In the genomic region with DNA sequence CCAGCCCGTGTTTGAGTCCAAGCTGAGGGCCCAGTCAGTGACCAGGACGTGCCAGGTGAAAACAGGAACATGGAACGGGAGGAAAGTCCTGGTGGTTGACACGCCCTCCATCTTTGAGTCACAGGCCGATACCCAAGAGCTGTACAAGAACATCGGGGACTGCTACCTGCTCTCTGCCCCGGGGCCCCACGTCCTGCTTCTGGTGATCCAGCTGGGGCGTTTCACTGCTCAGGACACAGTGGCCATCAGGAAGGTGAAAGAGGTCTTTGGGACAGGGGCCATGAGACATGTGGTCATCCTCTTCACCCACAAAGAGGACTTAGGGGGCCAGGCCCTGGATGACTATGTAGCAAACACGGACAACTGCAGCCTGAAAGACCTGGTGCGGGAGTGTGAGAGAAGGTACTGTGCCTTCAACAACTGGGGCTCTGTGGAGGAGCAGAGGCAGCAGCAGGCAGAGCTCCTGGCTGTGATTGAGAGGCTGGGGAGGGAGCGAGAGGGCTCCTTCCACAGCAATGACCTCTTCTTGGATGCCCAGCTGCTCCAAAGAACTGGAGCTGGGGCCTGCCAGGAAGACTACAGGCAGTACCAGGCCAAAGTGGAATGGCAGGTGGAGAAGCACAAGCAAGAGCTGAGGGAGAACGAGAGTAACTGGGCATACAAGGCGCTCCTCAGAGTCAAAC, we compare ENCODE assay signal across 1 cellular context.
TF ChIP-seq lines count a peak whose summit lies in the region.

No MANE protein-coding gene starts in this region.

TF ChIP-seq in GM12878, 131 proteins besides CTCF, POLR2A, EP300 and RAD21:
- TF ChIP-seq EZH2 (IDR thresholded peaks at IDR 0.05; ENCODE audit: borderline replicate concordance, control insufficient read depth, low read depth, low read length): no peak
- no peak for TF ChIP-seq FOS (IDR thresholded peaks at IDR 0.05; ENCODE audit: borderline replicate concordance, extremely low read depth, insufficient read length)
- no peak for TF ChIP-seq SUPT20H (IDR thresholded peaks at IDR 0.05; ENCODE audit: borderline replicate concordance, control insufficient read depth, low read depth, low read length)
- TF ChIP-seq HDAC2 (IDR thresholded peaks at IDR 0.05): no peak
- no peak for TF ChIP-seq CBFB (IDR thresholded peaks at IDR 0.05; ENCODE audit: low read depth)
- TF ChIP-seq GABPA (IDR thresholded peaks at IDR 0.05; ENCODE audit: low read depth): no peak
- no peak for TF ChIP-seq RB1 (IDR thresholded peaks at IDR 0.05; ENCODE audit: borderline replicate concordance)
- no peak for TF ChIP-seq TCF3 (IDR thresholded peaks at IDR 0.05; ENCODE audit: borderline replicate concordance, insufficient read depth, low read depth, low read length)
- TF ChIP-seq STAT3 (IDR thresholded peaks at IDR 0.05; ENCODE audit: low read depth, low read length): no peak
- TF ChIP-seq MEF2A (IDR thresholded peaks at IDR 0.05; ENCODE audit: insufficient read depth, low read depth, low read length): no peak
- TF ChIP-seq, protein P1, sequence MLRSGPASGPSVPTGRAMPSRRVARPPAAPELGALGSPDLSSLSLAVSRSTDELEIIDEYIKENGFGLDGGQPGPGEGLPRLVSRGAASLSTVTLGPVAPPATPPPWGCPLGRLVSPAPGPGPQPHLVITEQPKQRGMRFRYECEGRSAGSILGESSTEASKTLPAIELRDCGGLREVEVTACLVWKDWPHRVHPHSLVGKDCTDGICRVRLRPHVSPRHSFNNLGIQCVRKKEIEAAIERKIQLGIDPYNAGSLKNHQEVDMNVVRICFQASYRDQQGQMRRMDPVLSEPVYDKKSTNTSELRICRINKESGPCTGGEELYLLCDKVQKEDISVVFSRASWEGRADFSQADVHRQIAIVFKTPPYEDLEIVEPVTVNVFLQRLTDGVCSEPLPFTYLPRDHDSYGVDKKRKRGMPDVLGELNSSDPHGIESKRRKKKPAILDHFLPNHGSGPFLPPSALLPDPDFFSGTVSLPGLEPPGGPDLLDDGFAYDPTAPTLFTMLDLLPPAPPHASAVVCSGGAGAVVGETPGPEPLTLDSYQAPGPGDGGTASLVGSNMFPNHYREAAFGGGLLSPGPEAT (IDR thresholded peaks at IDR 0.05; ENCODE audit: low read depth): no peak
- TF ChIP-seq, protein P2, sequence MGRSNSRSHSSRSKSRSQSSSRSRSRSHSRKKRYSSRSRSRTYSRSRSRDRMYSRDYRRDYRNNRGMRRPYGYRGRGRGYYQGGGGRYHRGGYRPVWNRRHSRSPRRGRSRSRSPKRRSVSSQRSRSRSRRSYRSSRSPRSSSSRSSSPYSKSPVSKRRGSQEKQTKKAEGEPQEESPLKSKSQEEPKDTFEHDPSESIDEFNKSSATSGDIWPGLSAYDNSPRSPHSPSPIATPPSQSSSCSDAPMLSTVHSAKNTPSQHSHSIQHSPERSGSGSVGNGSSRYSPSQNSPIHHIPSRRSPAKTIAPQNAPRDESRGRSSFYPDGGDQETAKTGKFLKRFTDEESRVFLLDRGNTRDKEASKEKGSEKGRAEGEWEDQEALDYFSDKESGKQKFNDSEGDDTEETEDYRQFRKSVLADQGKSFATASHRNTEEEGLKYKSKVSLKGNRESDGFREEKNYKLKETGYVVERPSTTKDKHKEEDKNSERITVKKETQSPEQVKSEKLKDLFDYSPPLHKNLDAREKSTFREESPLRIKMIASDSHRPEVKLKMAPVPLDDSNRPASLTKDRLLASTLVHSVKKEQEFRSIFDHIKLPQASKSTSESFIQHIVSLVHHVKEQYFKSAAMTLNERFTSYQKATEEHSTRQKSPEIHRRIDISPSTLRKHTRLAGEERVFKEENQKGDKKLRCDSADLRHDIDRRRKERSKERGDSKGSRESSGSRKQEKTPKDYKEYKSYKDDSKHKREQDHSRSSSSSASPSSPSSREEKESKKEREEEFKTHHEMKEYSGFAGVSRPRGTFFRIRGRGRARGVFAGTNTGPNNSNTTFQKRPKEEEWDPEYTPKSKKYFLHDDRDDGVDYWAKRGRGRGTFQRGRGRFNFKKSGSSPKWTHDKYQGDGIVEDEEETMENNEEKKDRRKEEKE (IDR thresholded peaks at IDR 0.05): no peak
- TF ChIP-seq, protein P3, sequence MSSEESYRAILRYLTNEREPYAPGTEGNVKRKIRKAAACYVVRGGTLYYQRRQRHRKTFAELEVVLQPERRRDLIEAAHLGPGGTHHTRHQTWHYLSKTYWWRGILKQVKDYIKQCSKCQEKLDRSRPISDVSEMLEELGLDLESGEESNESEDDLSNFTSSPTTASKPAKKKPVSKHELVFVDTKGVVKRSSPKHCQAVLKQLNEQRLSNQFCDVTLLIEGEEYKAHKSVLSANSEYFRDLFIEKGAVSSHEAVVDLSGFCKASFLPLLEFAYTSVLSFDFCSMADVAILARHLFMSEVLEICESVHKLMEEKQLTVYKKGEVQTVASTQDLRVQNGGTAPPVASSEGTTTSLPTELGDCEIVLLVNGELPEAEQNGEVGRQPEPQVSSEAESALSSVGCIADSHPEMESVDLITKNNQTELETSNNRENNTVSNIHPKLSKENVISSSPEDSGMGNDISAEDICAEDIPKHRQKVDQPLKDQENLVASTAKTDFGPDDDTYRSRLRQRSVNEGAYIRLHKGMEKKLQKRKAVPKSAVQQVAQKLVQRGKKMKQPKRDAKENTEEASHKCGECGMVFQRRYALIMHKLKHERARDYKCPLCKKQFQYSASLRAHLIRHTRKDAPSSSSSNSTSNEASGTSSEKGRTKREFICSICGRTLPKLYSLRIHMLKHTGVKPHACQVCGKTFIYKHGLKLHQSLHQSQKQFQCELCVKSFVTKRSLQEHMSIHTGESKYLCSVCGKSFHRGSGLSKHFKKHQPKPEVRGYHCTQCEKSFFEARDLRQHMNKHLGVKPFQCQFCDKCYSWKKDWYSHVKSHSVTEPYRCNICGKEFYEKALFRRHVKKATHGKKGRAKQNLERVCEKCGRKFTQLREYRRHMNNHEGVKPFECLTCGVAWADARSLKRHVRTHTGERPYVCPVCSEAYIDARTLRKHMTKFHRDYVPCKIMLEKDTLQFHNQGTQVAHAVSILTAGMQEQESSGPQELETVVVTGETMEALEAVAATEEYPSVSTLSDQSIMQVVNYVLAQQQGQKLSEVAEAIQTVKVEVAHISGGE (CRISPR knock-in tag; IDR thresholded peaks at IDR 0.05): no peak
- no peak for TF ChIP-seq MTA2 (IDR thresholded peaks at IDR 0.05; ENCODE audit: low read depth)
TF ChIP-seq in GM12878: peak in this region for 0.
